ENCODE assay signal across 33 cellular contexts in the genomic region with DNA sequence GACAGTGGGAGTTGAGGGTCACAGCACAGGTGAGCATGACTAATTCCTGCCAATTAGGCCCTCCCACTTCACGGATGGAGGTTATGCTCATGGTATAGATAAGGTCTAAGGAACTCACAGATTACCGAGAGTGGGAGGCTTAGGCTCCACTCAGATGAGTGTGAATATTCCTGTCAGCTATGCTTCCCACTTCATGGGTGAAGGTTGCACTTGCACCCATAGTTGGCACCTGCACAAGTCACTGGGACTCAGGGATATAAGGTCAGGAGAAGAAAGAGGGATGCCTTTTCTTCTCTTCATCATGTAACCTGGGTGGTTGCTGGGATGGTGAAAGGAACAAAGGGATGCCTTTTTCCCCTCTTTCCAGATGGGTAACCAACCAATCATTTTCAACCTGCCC.
"Had no signal": no experiment of that assay in that cellular context is flagged by ENCODE, and none has a peak within 500 bp of the region (broad histone marks: within the 10 kb centered on the region; RNA-seq: fewer than 3 reads in every experiment).

No MANE protein-coding gene starts in this region.

- FAIRE-seq: astrocyte had no signal

- H3K4me3 ChIP-seq: adrenal gland, ascending aorta, body of pancreas, breast epithelium, cardiac muscle cell had no signal

- H3K36me3 ChIP-seq: adrenal gland, ascending aorta, brain microvascular endothelial cell, breast epithelium, cardiac muscle cell had no signal

- DNase-seq: activated effector memory CD4-positive, alpha-beta T cell treated with anti-CD3 and anti-CD28 coated beads, Interleukin-2, amount 50 U/mL, for 16 hours; activated effector memory CD4-positive, alpha-beta T cell treated with Interleukin-2 at 50 U/mL for 16 hours; activated gamma-delta T cell; activated gamma-delta T cell treated with Interleukin-2 at 50 U/mL for 16 hours; activated naive CD4-positive, alpha-beta T cell; activated naive CD4-positive, alpha-beta T cell treated with anti-CD3 and anti-CD28 coated beads for 36 hours; activated naive CD4-positive, alpha-beta T cell treated with anti-CD3 and anti-CD28 coated beads, Interleukin-2, amount 10 ng/mL, durations not matched to agents 7 days and 5 days; activated naive CD4-positive, alpha-beta T cell treated with anti-CD3 and anti-CD28 coated beads, Interleukin-2, amount 50 U/mL, for 16 hours; activated naive CD4-positive, alpha-beta T cell treated with Interleukin-2 at 50 U/mL for 16 hours; activated naive CD8-positive, alpha-beta T cell treated with anti-CD3 and anti-CD28 coated beads for 36 hours; activated naive CD8-positive, alpha-beta T cell treated with anti-CD3 and anti-CD28 coated beads, Interleukin-2, amount 10 ng/mL, durations not matched to agents 7 days and 5 days; activated naive CD8-positive, alpha-beta T cell treated with anti-CD3 and anti-CD28 coated beads, Interleukin-2, amount 50 U/mL, for 24 hours; activated T-cell treated with anti-CD3 and anti-CD28 coated beads, Interleukin-2, amount 50 U/mL, for 1 hour; activated T-cell treated with anti-CD3 and anti-CD28 coated beads, Interleukin-2, amount 50 U/mL, for 24 hours; activated T-cell treated with anti-CD3 and anti-CD28 coated beads, Interleukin-2, amount 50 U/mL, for 4 hours; activated T-cell treated with anti-CD3 and anti-CD28 coated beads, Interleukin-2, amount 50 U/mL, for 48 hours; activated T-cell treated with anti-CD3 and anti-CD28 coated beads, Interleukin-2, amount 50 U/mL, for 72 hours; adrenal gland; amniotic stem cell; amygdala; anterior cingulate cortex; aorta; body of pancreas; brain microvascular endothelial cell; caudate nucleus; central memory CD4-positive, alpha-beta T cell; cerebellar nuclear complex had no signal

- H3K9me3 ChIP-seq: adrenal gland had no signal

- H3K27ac ChIP-seq: adrenal gland, ascending aorta, body of pancreas, brain microvascular endothelial cell, breast epithelium, cardiac muscle cell had no signal

- H3K4me1 ChIP-seq: adrenal gland, body of pancreas, breast epithelium had no signal

- H3K27me3 ChIP-seq: adrenal gland, ascending aorta, body of pancreas, brain microvascular endothelial cell, breast epithelium, cardiac muscle cell had no signal

- ATAC-seq: activated naive CD4-positive, alpha-beta T cell treated with anti-CD3 and anti-CD28 coated beads, Interleukin-2, amount 50 U/mL, for 72 hours; activated naive CD8-positive, alpha-beta T cell treated with anti-CD3 and anti-CD28 coated beads, Interleukin-2, amount 50 U/mL, for 24 hours; activated T-cell treated with anti-CD3 and anti-CD28 coated beads, Interleukin-2, amount 50 U/mL, for 4 hours; activated T-cell treated with anti-CD3 and anti-CD28 coated beads, Interleukin-2, amount 50 U/mL, for 72 hours; activated T-helper 17 cell treated with anti-CD3 and anti-CD28 coated beads, Interleukin-2, amount 50 U/mL, for 72 hours; body of pancreas had no signal
